ENCODE assay signal across 21 cellular contexts in the genomic region with DNA sequence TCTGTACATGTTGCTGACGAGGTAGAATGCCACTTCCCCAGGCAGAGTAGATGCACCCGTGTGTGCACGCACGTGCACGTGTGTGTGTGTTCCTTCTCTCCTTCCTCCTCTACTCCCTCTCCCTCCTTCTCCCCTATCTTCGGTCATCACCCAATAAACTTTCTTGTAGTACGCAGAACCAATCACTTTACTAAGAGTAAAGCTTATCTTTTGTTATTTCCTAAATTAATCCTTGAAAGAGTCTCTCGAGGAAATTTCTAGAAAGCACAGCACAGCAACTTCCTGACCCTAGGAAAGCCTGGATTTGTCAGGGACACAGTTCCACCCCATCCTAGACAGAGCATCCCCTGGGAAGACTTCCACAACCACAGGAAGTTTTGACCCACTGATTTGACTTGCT.
"Had no signal": no experiment of that assay in that cellular context is flagged by ENCODE, and none has a peak within 500 bp of the region (broad histone marks: within the 10 kb centered on the region; RNA-seq: fewer than 3 reads in every experiment).

No MANE protein-coding gene starts in this region.

- H3K4me1 ChIP-seq: right atrium auricular region, right lobe of liver, stomach, testis, vagina had no signal

- H3K4me3 Mint-ChIP-seq: memory B cell; naive thymus-derived CD8-positive, alpha-beta T cell; nephron; stimulated activated naive B cell treated with anti-CD40 and anti-IgM and Interleukin-4, amounts not matched to agents 10 μg/mL and 1 μg/mL and 100 μg/mL, for 72 hours had no signal

- H3K4me3 ChIP-seq: hepatocyte, left ventricle myocardium inferior, ovary, right atrium auricular region, right lobe of liver, smooth muscle cell, stomach, testis, thyroid gland, transverse colon, upper lobe of left lung, vagina had no signal

- ATAC-seq: naive thymus-derived CD8-positive, alpha-beta T cell; stimulated activated naive B cell treated with anti-CD40 and anti-IgM and Interleukin-4, amounts not matched to agents 10 μg/mL and 1 μg/mL and 100 μg/mL, for 72 hours; stimulated activated naive CD8-positive, alpha-beta T cell treated with anti-CD3 and anti-CD28 coated beads, Interleukin-15, Interleukin-2, amounts not matched to agents 100 U/mL and 50 U/mL, for 24 hours had no signal

- H3K36me3 ChIP-seq: ovary, right atrium auricular region, right lobe of liver, thyroid gland, transverse colon, vagina had no signal

- H3K4me2 ChIP-seq: hepatocyte, smooth muscle cell had no signal

- H3K9me3 Mint-ChIP-seq: memory B cell; stimulated activated naive B cell treated with anti-CD40 and anti-IgM and Interleukin-4, amounts not matched to agents 10 μg/mL and 1 μg/mL and 100 μg/mL, for 72 hours had no signal

- H3K27me3 Mint-ChIP-seq: memory B cell; stimulated activated naive B cell treated with anti-CD40 and anti-IgM and Interleukin-4, amounts not matched to agents 10 μg/mL and 1 μg/mL and 100 μg/mL, for 72 hours had no signal

- H3K27ac ChIP-seq: hepatocyte, left ventricle myocardium inferior, ovary, right atrium auricular region, right lobe of liver, stomach, testis, thyroid gland, transverse colon, upper lobe of left lung, vagina had no signal

- DNase-seq: islet precursor cell; left ventricle myocardium inferior; naive thymus-derived CD8-positive, alpha-beta T cell; ovary; right lobe of liver; stimulated activated CD4-positive, alpha-beta T cell treated with anti-CD3 and anti-CD28 coated beads, Interleukin-2, amount 100 ng/mL, for 24 hours; stimulated activated CD4-positive, alpha-beta T cell treated with anti-CD3 and anti-CD28 coated beads, Interleukin-4, amount 100 ng/mL, for 1 hour; stimulated activated naive B cell treated with anti-CD40 and anti-IgM and Interleukin-4, amounts not matched to agents 10 μg/mL and 1 μg/mL and 100 μg/mL, for 72 hours; stimulated activated naive CD8-positive, alpha-beta T cell treated with anti-CD3 and anti-CD28 coated beads, Interleukin-15, Interleukin-2, amounts not matched to agents 100 U/mL and 50 U/mL, for 24 hours; stomach; testis; thyroid gland; transverse colon; upper lobe of left lung had no signal

- H2AFZ ChIP-seq: hepatocyte had no signal

- H3K27me3 ChIP-seq: hepatocyte, ovary, right atrium auricular region, right lobe of liver, stomach, testis, thyroid gland, transverse colon, upper lobe of left lung, vagina had no signal

- H3K27ac Mint-ChIP-seq: memory B cell, progenitor cell of endocrine pancreas had no signal

- H3K9me3 ChIP-seq: left ventricle myocardium inferior, ovary, right lobe of liver, stomach, testis, thyroid gland, transverse colon, upper lobe of left lung, vagina had no signal
